Comparison of ENCODE assay signal across 12 cellular contexts in genomic region chr10:104326991-104327610, GRCh38. TPM values are rescaled to one million over a fixed set of nuclear protein-coding genes. Genes with fewer than 3 reads are reported as not detected.
A peak's percentile ranks its signal among the peaks of the same experiment; 100 is the strongest.
DNase-seq lines count a peak whose midpoint lies in the region; ATAC-seq and TF ChIP-seq lines count a peak whose summit lies in the region.
"Had no signal": no experiment of that assay in that cellular context is flagged by ENCODE, and none has a peak within 500 bp of the region (broad histone marks: within the 10 kb centered on the region; RNA-seq: fewer than 3 reads in every experiment).

No MANE protein-coding gene starts in this region.

- H3K36me3 ChIP-seq in ascending aorta (peaks cover 0 to 3% of the 10 kb centered on the region in 2 donors), lung (ENCODE audit: control insufficient read depth in 2 of 2, insufficient read depth in 2 of 2, low read length in 2 of 2) (peaks cover 0 to 7% of the 10 kb centered on the region in 2 donors), stomach (no peaks in the 10 kb centered on the region)
- H3K36me3 ChIP-seq: HAP-1 had no signal

- no peaks in the 10 kb centered on the region for H3K27me3 ChIP-seq in ascending aorta
- H3K27me3 ChIP-seq in lung (ENCODE audit: control insufficient read depth, insufficient read depth) = no peaks in the 10 kb centered on the region
- no peaks in the 10 kb centered on the region for H3K27me3 ChIP-seq in stomach

- intact Hi-C loops in activated CD4-positive, alpha-beta T cell treated with anti-CD3 and anti-CD28 coated beads, Interleukin-2, amount 10 ng/mL, durations not matched to agents 24 days and 14 days (cut with micrococcal nuclease) = no loop called here
- intact Hi-C loops in ascending aorta (cut with DNase I) = no loop called here
- intact Hi-C loops in stomach (cut with DNase I; ENCODE audit: low total_unique reads) = no loop called here

- no peak overlapping the region for H3K4me3 ChIP-seq in ascending aorta
- no peak overlapping the region for H3K4me3 ChIP-seq in lung
- no peak overlapping the region for H3K4me3 ChIP-seq in stomach
- H3K4me3 ChIP-seq: GM12878, HAP-1 had no signal

- WGBS in lung, 2 donors = 92 to 94% methylated on average over 9 of the region's 9 CpGs
- 94 to 95% (median 94%) methylated on average over 8 to 9 of the region's 9 CpGs for WGBS in stomach, 5 donors

- H3K27ac ChIP-seq in ascending aorta (peak overlapping the region; percentile 74 to 86), lung (ENCODE audit: low read depth in 1 of 2, low read length in 1 of 2) (peak overlapping the region; percentile 83 to 94), stomach (peak overlapping the region in 4 of 5 donors; percentile 75 to 84 (median 78))

- peaks cover 92% of the 10 kb centered on the region for H3K4me1 Mint-ChIP-seq in activated CD4-positive, alpha-beta T cell treated with anti-CD3 and anti-CD28 coated beads, Interleukin-2, amount 10 ng/mL, durations not matched to agents 24 days and 14 days

- no peak for ATAC-seq in lung (ENCODE audit: insufficient read depth, low FRiP score)
- ATAC-seq: GM12878 had no signal

- TF ChIP-seq CTCF in ascending aorta (IDR thresholded peaks at IDR 0.05) = no peak
- TF ChIP-seq CTCF in lung (IDR thresholded peaks at IDR 0.05; ENCODE audit: control extremely low read depth, extremely low read depth) = no peak
- TF ChIP-seq CTCF in stomach (IDR thresholded peaks at IDR 0.05) = no peak

- DNase-seq in activated CD4-positive, alpha-beta T cell treated with anti-CD3 and anti-CD28 coated beads, Interleukin-2, amount 10 ng/mL, durations not matched to agents 24 days and 14 days = no peak
- DNase-seq in activated CD4-positive, alpha-beta T cell treated with anti-CD3 and anti-CD28 coated beads for 4 hours = no peak
- DNase-seq in ascending aorta (ENCODE audit: low spot score in 2 of 2) (peak in 1 of 2 donors; percentile 58), lung (ENCODE audit: low spot score) (no peak), stomach (no peak), NCI-H345 (lab: John Stamatoyannopoulos, UW) (no peak), HPDE6-E6E7 (ENCODE audit: extremely low spot score) (no peak), GF-D8 (lab: John Stamatoyannopoulos, UW) (no peak)
- DNase-seq: KBM-7, OCI-M1 had no signal

- H3K27me3 Mint-ChIP-seq in activated CD4-positive, alpha-beta T cell treated with anti-CD3 and anti-CD28 coated beads, Interleukin-2, amount 10 ng/mL, durations not matched to agents 24 days and 14 days = no peaks in the 10 kb centered on the region

- peaks cover 44 to 87% of the 10 kb centered on the region in 2 donors for H3K4me1 ChIP-seq in ascending aorta
- peaks cover 63 to 80% of the 10 kb centered on the region in 2 donors for H3K4me1 ChIP-seq in lung (ENCODE audit: control insufficient read depth in 2 of 2, insufficient read depth in 2 of 2, low read length in 2 of 2)
- peaks cover 91 to 100% (median 96%) of the 10 kb centered on the region in 4 donors for H3K4me1 ChIP-seq in stomach

- H3K9me3 ChIP-seq in ascending aorta = no peaks in the 10 kb centered on the region
- no peaks in the 10 kb centered on the region for H3K9me3 ChIP-seq in lung (ENCODE audit: control insufficient read depth in 2 of 2, insufficient read depth in 1 of 2, low read length in 1 of 2)
- no peaks in the 10 kb centered on the region for H3K9me3 ChIP-seq in stomach
- H3K9me3 ChIP-seq: HAP-1 had no signal

- H3K9me3 Mint-ChIP-seq in activated CD4-positive, alpha-beta T cell treated with anti-CD3 and anti-CD28 coated beads, Interleukin-2, amount 10 ng/mL, durations not matched to agents 24 days and 14 days = no peaks in the 10 kb centered on the region

- H3K4me3 Mint-ChIP-seq in activated CD4-positive, alpha-beta T cell treated with anti-CD3 and anti-CD28 coated beads, Interleukin-2, amount 10 ng/mL, durations not matched to agents 24 days and 14 days = peak overlapping the region; percentile 86

- H3K27ac Mint-ChIP-seq in activated CD4-positive, alpha-beta T cell treated with anti-CD3 and anti-CD28 coated beads, Interleukin-2, amount 10 ng/mL, durations not matched to agents 24 days and 14 days = peak overlapping the region; percentile 69

- H3K36me3 Mint-ChIP-seq in activated CD4-positive, alpha-beta T cell treated with anti-CD3 and anti-CD28 coated beads, Interleukin-2, amount 10 ng/mL, durations not matched to agents 24 days and 14 days (ENCODE audit: low read depth) = peaks cover 14% of the 10 kb centered on the region

- no peak for TF ChIP-seq POLR2A in stomach (IDR thresholded peaks at IDR 0.05)

- TF ChIP-seq EP300 in stomach (IDR thresholded peaks at IDR 0.05) = no peak

RNA-seq across cellular contexts. Expression of gene ITPRIP, which starts 11.2 kb away (rescaled TPM):
- total RNA-seq in activated CD4-positive, alpha-beta T cell treated with anti-CD3 and anti-CD28 coated beads, Interleukin-2, amount 10 ng/mL, durations not matched to agents 24 days and 14 days = 14.7 and 15.4 TPM in 2 replicates
- total RNA-seq in ascending aorta (51.0 TPM), lung (10 to 100 TPM; 23.8 to 36.0 TPM), stomach (10 to 100 TPM in 2 of 5 donors, 1 to 10 TPM in 3; 1.7 to 13.5 (median 9.2) TPM)
- polyA plus RNA-seq in lung (10 to 100 TPM; 21.7 to 44.7 TPM), stomach (10 to 100 TPM in 1 of 3 donors, 1 to 10 TPM in 2; 2.9 to 12.3 (median 4.6) TPM)

RNA-seq across cellular contexts. Expression of gene CFAP58, which starts 26.5 kb away (rescaled TPM):
- 0.16 and 0.19 TPM in 2 replicates for total RNA-seq in activated CD4-positive, alpha-beta T cell treated with anti-CD3 and anti-CD28 coated beads, Interleukin-2, amount 10 ng/mL, durations not matched to agents 24 days and 14 days
- total RNA-seq in ascending aorta (not detected), lung (1 to 10 TPM; 5.0 to 5.4 TPM), stomach (under 1 TPM in 2 of 5 donors, not detected in 3; 0.18 to 0.58 TPM)
- polyA plus RNA-seq in lung (1 to 10 TPM; 1.4 to 2.2 TPM), stomach (under 1 TPM; 0.12 to 0.31 (median 0.20) TPM)

RNA-seq across cellular contexts. Expression of gene GSTO2, which starts 58.1 kb away (rescaled TPM):
- total RNA-seq in activated CD4-positive, alpha-beta T cell treated with anti-CD3 and anti-CD28 coated beads, Interleukin-2, amount 10 ng/mL, durations not matched to agents 24 days and 14 days = 0.77 and 1.3 TPM in 2 replicates
- total RNA-seq in ascending aorta (not detected), lung (10 to 100 TPM; 10.6 to 13.5 TPM), stomach (10 to 100 TPM in 1 of 5 donors, 1 to 10 TPM in 2, under 1 TPM in 2; under 0.01 to 13.4 (median 5.7) TPM)
- polyA plus RNA-seq in lung (10 to 100 TPM in 1 of 2 donors, 1 to 10 TPM in 1; 6.6 to 25.9 TPM), stomach (10 to 100 TPM; 22.1 to 26.6 (median 23.7) TPM)
